In the genomic region with DNA sequence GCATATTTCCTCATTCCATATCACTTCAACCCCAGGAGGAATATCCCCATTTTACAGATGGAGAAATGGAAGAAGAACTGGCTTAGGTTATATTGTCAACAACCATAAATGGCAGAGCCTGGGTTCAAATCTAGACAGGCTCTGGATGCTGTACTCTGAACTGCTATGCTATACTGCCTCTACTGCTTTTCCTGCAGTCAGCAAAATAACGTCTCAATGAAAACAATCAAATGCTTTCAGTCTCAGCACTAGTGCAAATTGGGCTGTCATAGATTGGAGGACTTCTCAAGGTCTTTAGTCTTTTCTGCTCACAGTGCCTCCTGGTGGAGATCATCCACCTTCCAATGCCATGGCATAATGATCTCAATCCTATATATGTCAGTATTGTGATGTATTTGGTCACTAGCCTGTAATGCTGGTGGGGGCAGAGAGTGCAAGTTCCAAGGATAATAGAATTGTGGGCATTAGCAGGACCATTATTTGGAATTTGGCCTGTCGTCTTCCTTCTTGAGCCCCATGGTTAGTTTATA, we compare ENCODE assay signal across 15 cellular contexts.
DNase-seq lines count a peak whose midpoint lies in the region; ATAC-seq and TF ChIP-seq lines count a peak whose summit lies in the region.
"Had no signal": no experiment of that assay in that cellular context is flagged by ENCODE, and none has a peak within 500 bp of the region (broad histone marks: within the 10 kb centered on the region; RNA-seq: fewer than 3 reads in every experiment).

No MANE protein-coding gene starts in this region.

- no peak for ATAC-seq in CD4-positive, alpha-beta T cell (ENCODE audit: poor library complexity)
- ATAC-seq: A549, left colon had no signal

- CTCF ChIA-PET in CD4-positive, alpha-beta T cell (lab: Charles Lee): no interaction called here

- H3K9me3 Mint-ChIP-seq in neural crest cell: peaks cover 6% of the 10 kb centered on the region
- no peaks in the 10 kb centered on the region for H3K9me3 Mint-ChIP-seq in CD4-positive, alpha-beta T cell
- H3K9me3 Mint-ChIP-seq: dendritic cell treated with granulocyte-macrophage colony-stimulating factor and Interleukin-4, amounts not matched to agents 40 ng/mL and 50 ng/mL, for 4 days had no signal

- POLR2A ChIA-PET in CD4-positive, alpha-beta T cell (lab: Charles Lee): no interaction called here

- peak; percentile 24 for DNase-seq in NCI-H1694 (lab: John Stamatoyannopoulos, UW)
- DNase-seq in NCI-H1694 treated with DMSO at 0.1 percent for 48 hours (lab: John Stamatoyannopoulos, UW): no peak
- peak; percentile 31 for DNase-seq in H4 (ENCODE audit: low spot score)
- DNase-seq in RPMI7951 (ENCODE audit: low read depth): peak; percentile 13
- no peak for DNase-seq in neural crest cell (ENCODE audit: low read depth, low spot score)
- DNase-seq in NCI-H2171 treated with DMSO at 0.1 percent for 48 hours (lab: John Stamatoyannopoulos, UW): no peak
- no peak for DNase-seq in NCI-H226
- DNase-seq in CD4-positive, alpha-beta T cell: no peak
- DNase-seq: foreskin melanocyte, left colon, NCI-H1930, tibial artery had no signal

- peak; percentile 40 for TF ChIP-seq CTCF in neural crest cell (conservative IDR thresholded peaks at IDR 0.05)
- no peak for TF ChIP-seq CTCF in CD4-positive, alpha-beta T cell (IDR thresholded peaks at IDR 0.05)

- no peak overlapping the region for H3K27ac Mint-ChIP-seq in neural crest cell (ENCODE audit: unreplicated experiment)
- H3K27ac Mint-ChIP-seq in CD4-positive, alpha-beta T cell: no peak overlapping the region
- H3K27ac Mint-ChIP-seq: dendritic cell treated with granulocyte-macrophage colony-stimulating factor and Interleukin-4, amounts not matched to agents 40 ng/mL and 50 ng/mL, for 4 days had no signal

- H3K4me1 Mint-ChIP-seq in neural crest cell: no peaks in the 10 kb centered on the region
- no peaks in the 10 kb centered on the region for H3K4me1 Mint-ChIP-seq in CD4-positive, alpha-beta T cell (ENCODE audit: low read depth)

- H3K4me3 Mint-ChIP-seq in neural crest cell: no peak overlapping the region
- H3K4me3 Mint-ChIP-seq in CD4-positive, alpha-beta T cell: no peak overlapping the region
- H3K4me3 Mint-ChIP-seq: dendritic cell treated with granulocyte-macrophage colony-stimulating factor and Interleukin-4, amounts not matched to agents 40 ng/mL and 50 ng/mL, for 4 days; nephron progenitor cell had no signal

- H3K36me3 Mint-ChIP-seq in neural crest cell (ENCODE audit: low read depth): no peaks in the 10 kb centered on the region
- H3K36me3 Mint-ChIP-seq in CD4-positive, alpha-beta T cell (ENCODE audit: low read depth): no peaks in the 10 kb centered on the region

- H3K27me3 Mint-ChIP-seq in neural crest cell (ENCODE audit: low read depth): no peaks in the 10 kb centered on the region
- peaks cover 17% of the 10 kb centered on the region for H3K27me3 Mint-ChIP-seq in CD4-positive, alpha-beta T cell
- H3K27me3 Mint-ChIP-seq: dendritic cell treated with granulocyte-macrophage colony-stimulating factor and Interleukin-4, amounts not matched to agents 40 ng/mL and 50 ng/mL, for 4 days had no signal

- H3K9me3 ChIP-seq in CD4-positive, alpha-beta T cell (ENCODE audit: control insufficient read depth, low read length): no peaks in the 10 kb centered on the region
- H3K9me3 ChIP-seq: A549, tibial artery had no signal

- no peaks in the 10 kb centered on the region for H3K27me3 ChIP-seq in CD4-positive, alpha-beta T cell (ENCODE audit: control insufficient read depth, insufficient read depth, low read length)

- intact Hi-C loops in CD4-positive, alpha-beta T cell (cut with DNase I, micrococcal nuclease): no loop called here

- no peak overlapping the region for H3K27ac ChIP-seq in CD4-positive, alpha-beta T cell (ENCODE audit: low read depth, low read length)
- H3K27ac ChIP-seq: A549, tibial artery had no signal

Comparison
In these comparisons a context has a peak if more than half of its experiments do, and no peak if none do; other contexts are left out.
1. DNase-seq: peak in NCI-H1694 (single experiment), H4 (single experiment) and RPMI7951 (single experiment); none in NCI-H1694 treated with DMSO at 0.1 percent for 48 hours (single experiment), neural crest cell (single experiment), NCI-H2171 treated with DMSO at 0.1 percent for 48 hours (single experiment), NCI-H226 (single experiment) and CD4-positive, alpha-beta T cell (0 of 10).